Comparison of ENCODE assay signal across 8 cellular contexts in the genomic region with DNA sequence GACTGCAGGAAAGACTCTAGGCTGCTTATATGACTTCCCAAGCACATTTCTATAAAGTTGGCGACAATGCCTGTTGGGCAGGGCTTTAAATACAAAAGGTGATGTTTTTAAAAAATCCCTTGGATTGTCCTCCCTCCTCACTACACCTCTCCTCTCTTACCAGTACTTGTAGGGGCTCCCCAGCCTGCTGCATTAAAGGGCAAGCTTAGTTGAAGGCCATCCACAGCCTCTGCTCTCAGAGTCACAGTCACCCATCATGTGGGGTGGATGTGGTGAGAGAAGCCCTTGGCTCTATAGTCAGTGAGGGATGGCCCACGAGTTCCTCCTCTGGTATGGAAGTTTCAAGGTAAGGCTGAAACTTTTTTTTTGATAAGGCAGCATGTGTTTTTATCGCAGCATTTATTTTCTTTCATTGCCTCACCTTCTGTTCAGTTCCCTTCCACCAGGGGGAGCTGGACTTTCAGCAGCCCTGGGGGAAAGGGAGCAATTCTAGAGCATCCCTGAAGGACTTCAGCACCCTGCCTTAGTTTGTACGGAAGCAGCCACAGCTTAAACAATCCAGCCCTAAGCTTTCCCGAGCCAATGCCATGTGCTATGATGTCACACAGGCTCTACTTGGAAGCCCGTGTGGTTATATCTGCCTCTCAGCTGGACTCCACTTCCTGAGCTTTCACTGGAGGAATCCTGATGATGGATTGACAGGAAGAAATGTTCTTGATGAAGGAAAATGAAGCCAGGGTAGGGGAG.
DNase-seq lines count a peak whose midpoint lies in the region; ATAC-seq and TF ChIP-seq lines count a peak whose summit lies in the region.

No MANE protein-coding gene starts in this region.

- CTCF ChIA-PET in AG04450 (lab: Charles Lee) = interaction anchor here (0.7 to 2.1 kb wide), 12 partner anchors 9 to 780 kb away, joined by 3 to 14 read pairs (median 4); no protein-coding TSS in a partner anchor

- no peaks in the 10 kb centered on the region for H3K9me3 ChIP-seq in AG04450 (ENCODE audit: control insufficient read depth, insufficient read depth, low read length)

- no peaks in the 10 kb centered on the region for H3K27me3 ChIP-seq in AG04450 (ENCODE audit: control insufficient read depth, insufficient read depth, low read length)

- no peak overlapping the region for H3K4me3 ChIP-seq in AG04450 (ENCODE audit: low read depth, low read length)

- peak; percentile 72 for TF ChIP-seq CTCF in AG04450 (IDR thresholded peaks at IDR 0.05; ENCODE audit: low read depth, low read length)
- TF ChIP-seq CTCF in GM12801 (IDR thresholded peaks at IDR 0.05; ENCODE audit: extremely low read depth, insufficient read length) = peak; percentile 48

- DNase-seq in AG04450 (ENCODE audit: low read depth, low spot score) (no peak), NCI-H2171 treated with DMSO at 0.1 percent for 48 hours (lab: John Stamatoyannopoulos, UW) (peak; percentile 15), iPS-NIHi11 (ENCODE audit: low spot score) (peak; percentile 68), mesenteric fat pad (ENCODE audit: low spot score) (no peak)
- peak; percentile 18 for DNase-seq in activated T-cell treated with anti-CD3 and anti-CD28 coated beads, Interleukin-2, amount 50 U/mL, for 1 hour
- DNase-seq in stimulated activated naive CD8-positive, alpha-beta T cell treated with anti-CD3 and anti-CD28 coated beads, Interleukin-15, Interleukin-2, amounts not matched to agents 100 U/mL and 50 U/mL, for 24 hours = peak; percentile 41

- H3K27ac ChIP-seq in AG04450 (ENCODE audit: low read depth, low read length) = no peak overlapping the region

- ATAC-seq in HG02588 (IDR thresholded peaks at IDR 0.05; ENCODE audit: unreplicated experiment) = peak; percentile 70
- no peak for ATAC-seq in stimulated activated naive CD8-positive, alpha-beta T cell treated with anti-CD3 and anti-CD28 coated beads, Interleukin-15, Interleukin-2, amounts not matched to agents 100 U/mL and 50 U/mL, for 24 hours

- POLR2A ChIA-PET in AG04450 (lab: Yijun Ruan, JAX) = no interaction called here

Comparison
In these comparisons a context has a peak if more than half of its experiments do, and no peak if none do; other contexts are left out.
1. DNase-seq: peak in NCI-H2171 treated with DMSO at 0.1 percent for 48 hours (single experiment), activated T-cell treated with anti-CD3 and anti-CD28 coated beads, Interleukin-2, amount 50 U/mL, for 1 hour (single experiment), iPS-NIHi11 (single experiment) and stimulated activated naive CD8-positive, alpha-beta T cell treated with anti-CD3 and anti-CD28 coated beads, Interleukin-15, Interleukin-2, amounts not matched to agents 100 U/mL and 50 U/mL, for 24 hours (single experiment); none in AG04450 (single experiment) and mesenteric fat pad (single experiment).